ENCODE assay signal across 10 cellular contexts in the genomic region with DNA sequence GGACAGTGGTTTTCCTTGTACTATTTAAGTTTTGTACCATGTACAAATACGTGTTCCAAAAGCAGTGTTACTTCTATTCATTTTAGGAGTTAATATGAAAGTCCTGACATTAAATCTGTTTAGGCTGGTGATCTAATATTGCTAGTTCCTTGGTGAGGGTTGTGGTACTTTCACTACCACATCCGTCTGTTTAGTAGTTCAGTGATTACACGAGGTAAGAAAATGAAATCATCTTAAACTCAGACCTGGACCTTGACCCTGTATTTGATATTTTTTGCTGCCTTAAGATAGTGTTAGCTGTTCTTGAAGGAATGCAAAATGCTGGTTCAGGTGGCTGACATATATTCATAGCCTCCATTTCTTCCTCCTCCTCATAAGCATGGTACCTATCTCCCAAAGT. TPM values are rescaled to one million over a fixed set of nuclear protein-coding genes. Genes with fewer than 3 reads are reported as not detected.
DNase-seq lines count a peak whose midpoint lies in the region; ATAC-seq and TF ChIP-seq lines count a peak whose summit lies in the region.
"Had no signal": no experiment of that assay in that cellular context is flagged by ENCODE, and none has a peak within 500 bp of the region (broad histone marks: within the 10 kb centered on the region; RNA-seq: fewer than 3 reads in every experiment).

No MANE protein-coding gene starts in this region.

- DNase-seq in mucosa of descending colon (no peak), Right ventricle myocardium inferior (ENCODE audit: missing footprints) (no peak), SW 1271 (lab: John Stamatoyannopoulos, UW) (no peak), smooth muscle cell (lab: John Stamatoyannopoulos, UW; ENCODE audit: unreplicated experiment) (no peak)
- DNase-seq: NCI-H1436 treated with DMSO at 0.1 percent for 48 hours, Right ventricle myocardium superior had no signal

- H3K79me2 ChIP-seq in smooth muscle cell (ENCODE audit: low read depth), result no peaks in the 10 kb centered on the region

- no peaks in the 10 kb centered on the region for H4K20me1 ChIP-seq in smooth muscle cell (ENCODE audit: low read depth)

- 95% methylated on average over 3 of the region's 3 CpGs for WGBS in smooth muscle cell (ENCODE audit: low lambda C conversion rate)

- no peak overlapping the region for H3K27ac ChIP-seq in smooth muscle cell (ENCODE audit: low read depth)
- H3K27ac ChIP-seq: cardiac muscle cell had no signal

- H3K4me3 ChIP-seq in mucosa of descending colon (no peak overlapping the region), smooth muscle cell (no peak overlapping the region)
- H3K4me3 ChIP-seq: cardiac muscle cell had no signal

- no peak for TF ChIP-seq CTCF in mucosa of descending colon (IDR thresholded peaks at IDR 0.05)
- TF ChIP-seq CTCF in smooth muscle cell (IDR thresholded peaks at IDR 0.05; ENCODE audit: borderline replicate concordance, insufficient read depth, poor library complexity, severe bottlenecking), result no peak

- no peak overlapping the region for H3K4me2 ChIP-seq in smooth muscle cell

- ATAC-seq in GM18867 (IDR thresholded peaks at IDR 0.05; ENCODE audit: unreplicated experiment), result peak; percentile 100
- peak; percentile 97 for ATAC-seq in GM21447 (IDR thresholded peaks at IDR 0.05; ENCODE audit: unreplicated experiment)
- ATAC-seq in HG03108 (IDR thresholded peaks at IDR 0.05; ENCODE audit: unreplicated experiment), result peak; percentile 96
- peak; percentile 65 for ATAC-seq in mucosa of descending colon
- ATAC-seq in Right ventricle myocardium inferior, result no peak

- H3K9me3 ChIP-seq in mucosa of descending colon (peaks cover 15% of the 10 kb centered on the region), smooth muscle cell (replicated peaks; ENCODE audit: low read depth) (no peaks in the 10 kb centered on the region)

- H3F3A ChIP-seq in smooth muscle cell (ENCODE audit: low read depth), result peaks cover 8% of the 10 kb centered on the region

- no peaks in the 10 kb centered on the region for H3K27me3 ChIP-seq in smooth muscle cell (ENCODE audit: low read depth)
- H3K27me3 ChIP-seq: cardiac muscle cell had no signal

- intact Hi-C loops in mucosa of descending colon (cut with DNase I, micrococcal nuclease) (no loop called here), Right ventricle myocardium inferior (cut with DNase I) (no loop called here)

- H3K4me1 ChIP-seq in mucosa of descending colon (ENCODE audit: low read depth), result no peaks in the 10 kb centered on the region
- H3K4me1 ChIP-seq in smooth muscle cell (ENCODE audit: low read depth), result peaks cover 6% of the 10 kb centered on the region

- H3K36me3 ChIP-seq in mucosa of descending colon (ENCODE audit: low read depth) (no peaks in the 10 kb centered on the region), smooth muscle cell (ENCODE audit: low read depth) (peaks cover 5% of the 10 kb centered on the region)

- H3K9ac ChIP-seq in smooth muscle cell (ENCODE audit: low read depth), result no peak overlapping the region

- no peak overlapping the region for H2AFZ ChIP-seq in smooth muscle cell (ENCODE audit: low read depth)

RNA-seq across cellular contexts. Expression of a gene that starts 50.3 kb away (rescaled TPM):
- 10 to 100 TPM; 28.6 to 42.7 (median 32.4) TPM for total RNA-seq in mucosa of descending colon
- 20.4 TPM for total RNA-seq in Right ventricle myocardium inferior
- 39.6 and 42.7 TPM in 2 replicates for total RNA-seq in smooth muscle cell
- 19.1 and 26.1 TPM in 2 replicates for polyA plus RNA-seq in smooth muscle cell
